In the genomic region with DNA sequence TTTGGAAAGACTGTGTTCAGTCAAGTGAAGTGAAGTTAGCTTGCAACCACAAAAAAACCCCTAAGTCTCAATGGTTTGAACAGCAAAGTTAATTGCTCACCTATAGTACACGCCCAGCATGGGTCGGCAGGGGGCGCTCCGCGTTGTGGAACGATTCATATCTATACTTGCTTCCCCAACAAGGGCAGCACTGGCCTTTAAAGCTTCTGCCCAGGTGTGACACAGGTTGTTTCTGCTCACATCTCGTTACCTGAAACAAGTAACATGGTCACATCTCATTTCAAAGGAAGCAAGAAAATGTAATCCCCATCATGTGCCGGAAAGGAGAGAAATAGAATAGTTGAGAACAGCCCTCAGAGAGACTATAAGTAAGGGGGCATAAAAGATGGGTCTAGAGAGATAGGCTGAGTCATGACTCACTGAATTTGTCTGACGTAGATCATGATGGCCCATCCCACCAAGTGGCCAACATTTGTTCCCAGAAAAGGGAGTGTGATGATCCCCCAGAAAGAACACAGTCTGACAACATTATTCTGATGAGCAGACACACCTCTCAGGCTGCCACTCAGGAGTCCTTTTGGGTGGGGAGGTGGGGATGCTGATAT, we compare ENCODE assay signal across 1 cellular context.
TF ChIP-seq lines count a peak whose summit lies in the region.

No MANE protein-coding gene starts in this region.

TF ChIP-seq in HCT116, 20 proteins besides CTCF, POLR2A, EP300 and RAD21 (continued from another document):
- TF ChIP-seq, protein P1, sequence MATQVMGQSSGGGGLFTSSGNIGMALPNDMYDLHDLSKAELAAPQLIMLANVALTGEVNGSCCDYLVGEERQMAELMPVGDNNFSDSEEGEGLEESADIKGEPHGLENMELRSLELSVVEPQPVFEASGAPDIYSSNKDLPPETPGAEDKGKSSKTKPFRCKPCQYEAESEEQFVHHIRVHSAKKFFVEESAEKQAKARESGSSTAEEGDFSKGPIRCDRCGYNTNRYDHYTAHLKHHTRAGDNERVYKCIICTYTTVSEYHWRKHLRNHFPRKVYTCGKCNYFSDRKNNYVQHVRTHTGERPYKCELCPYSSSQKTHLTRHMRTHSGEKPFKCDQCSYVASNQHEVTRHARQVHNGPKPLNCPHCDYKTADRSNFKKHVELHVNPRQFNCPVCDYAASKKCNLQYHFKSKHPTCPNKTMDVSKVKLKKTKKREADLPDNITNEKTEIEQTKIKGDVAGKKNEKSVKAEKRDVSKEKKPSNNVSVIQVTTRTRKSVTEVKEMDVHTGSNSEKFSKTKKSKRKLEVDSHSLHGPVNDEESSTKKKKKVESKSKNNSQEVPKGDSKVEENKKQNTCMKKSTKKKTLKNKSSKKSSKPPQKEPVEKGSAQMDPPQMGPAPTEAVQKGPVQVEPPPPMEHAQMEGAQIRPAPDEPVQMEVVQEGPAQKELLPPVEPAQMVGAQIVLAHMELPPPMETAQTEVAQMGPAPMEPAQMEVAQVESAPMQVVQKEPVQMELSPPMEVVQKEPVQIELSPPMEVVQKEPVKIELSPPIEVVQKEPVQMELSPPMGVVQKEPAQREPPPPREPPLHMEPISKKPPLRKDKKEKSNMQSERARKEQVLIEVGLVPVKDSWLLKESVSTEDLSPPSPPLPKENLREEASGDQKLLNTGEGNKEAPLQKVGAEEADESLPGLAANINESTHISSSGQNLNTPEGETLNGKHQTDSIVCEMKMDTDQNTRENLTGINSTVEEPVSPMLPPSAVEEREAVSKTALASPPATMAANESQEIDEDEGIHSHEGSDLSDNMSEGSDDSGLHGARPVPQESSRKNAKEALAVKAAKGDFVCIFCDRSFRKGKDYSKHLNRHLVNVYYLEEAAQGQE (IDR thresholded peaks at IDR 0.05; ENCODE audit: low read depth): no peak
